Comparison of ENCODE assay signal across 18 cellular contexts in the genomic region with DNA sequence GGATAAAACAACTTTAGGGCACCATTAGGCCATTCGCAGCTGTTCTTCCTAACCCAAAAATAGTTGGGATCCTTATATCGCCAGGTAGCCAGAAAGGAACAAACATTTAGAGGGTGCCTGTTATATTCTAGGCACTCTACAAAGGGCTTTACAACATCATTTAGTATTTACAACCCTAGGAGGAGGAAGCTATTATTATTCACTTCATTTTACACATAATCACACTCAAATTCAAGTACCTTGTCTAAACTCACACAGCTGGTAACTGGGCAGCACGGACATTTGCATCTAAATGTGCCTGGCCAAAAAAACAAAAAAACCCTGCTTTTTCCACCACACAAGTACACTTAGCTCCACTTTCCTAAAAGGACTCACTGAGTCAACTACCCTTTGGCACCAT. TPM values are rescaled to one million over a fixed set of nuclear protein-coding genes. Genes with fewer than 3 reads are reported as not detected.
DNase-seq lines count a peak whose midpoint lies in the region; FAIRE-seq and TF ChIP-seq lines count a peak whose summit lies in the region.
"Had no signal": no experiment of that assay in that cellular context is flagged by ENCODE, and none has a peak within 500 bp of the region (broad histone marks: within the 10 kb centered on the region; RNA-seq: fewer than 3 reads in every experiment).

No MANE protein-coding gene starts in this region.

- no peak for TF ChIP-seq CTCF in liver (IDR thresholded peaks at IDR 0.05; ENCODE audit: low read depth, low read length, missing input control)

- POLR2A ChIA-PET in CD8-positive, alpha-beta memory T cell (lab: Charles Lee) = interaction anchor here (0.6 kb wide), 1 partner anchor 84 kb away, joined by 4 read pairs; no protein-coding TSS in a partner anchor

- peak overlapping the region in 1 of 2 donors; percentile 25 for H3K27ac ChIP-seq in liver (ENCODE audit: low read depth in 1 of 2, low read length in 2 of 2)
- H3K27ac ChIP-seq in CD8-positive, alpha-beta memory T cell (ENCODE audit: low read depth, low read length) = no peak overlapping the region
- H3K27ac ChIP-seq: PC-9, SJSA1 had no signal

- H3K9ac ChIP-seq in liver (ENCODE audit: low read depth in 1 of 2, low read length in 2 of 2) = no peak overlapping the region

- DNase-seq in NCI-H1417 (lab: John Stamatoyannopoulos, UW) = peak; percentile 4 to 71 (median 17)
- no peak for DNase-seq in NCI-H1417 treated with DMSO at 0.1 percent for 48 hours (lab: John Stamatoyannopoulos, UW)
- DNase-seq in NCI-H1105 treated with DMSO at 0.1 percent for 48 hours (lab: John Stamatoyannopoulos, UW) = peak; percentile 82
- peak; percentile 83 for DNase-seq in NCI-H345 treated with DMSO at 0.1 percent for 48 hours (lab: John Stamatoyannopoulos, UW; ENCODE audit: unreplicated experiment)
- no peak for DNase-seq in CD8-positive, alpha-beta memory T cell
- DNase-seq in GM19239 (ENCODE audit: insufficient read length, low spot score) = no peak
- DNase-seq in HPDE6-E6E7 (ENCODE audit: extremely low spot score) = no peak
- DNase-seq: 8988T; CD4-positive, alpha-beta memory T cell; HCEC 1CT; KG1; NCI-H187; NCI-H526; PC-9; T-helper 2 cell had no signal

- H3K4me3 ChIP-seq in liver (ENCODE audit: low read depth in 1 of 3, low read length in 3 of 3) = no peak overlapping the region
- H3K4me3 ChIP-seq in CD8-positive, alpha-beta memory T cell (ENCODE audit: low read length) = no peak overlapping the region
- H3K4me3 ChIP-seq: PC-9, SJSA1 had no signal

- H3K4me1 Mint-ChIP-seq in CD8-positive, alpha-beta memory T cell = peaks cover 0 to 4% (median 0%) of the 10 kb centered on the region in 3 donors

- H3K27me3 ChIP-seq in liver (ENCODE audit: control insufficient read depth in 4 of 4, insufficient read depth in 4 of 4, low read length in 3 of 4) = no peaks in the 10 kb centered on the region
- no peaks in the 10 kb centered on the region for H3K27me3 ChIP-seq in CD8-positive, alpha-beta memory T cell (ENCODE audit: insufficient read depth, low read length, poor library complexity, severe bottlenecking)
- H3K27me3 ChIP-seq: SJSA1 had no signal

- no peaks in the 10 kb centered on the region for H3K9me3 Mint-ChIP-seq in CD8-positive, alpha-beta memory T cell
- H3K9me3 Mint-ChIP-seq: CD4-positive, alpha-beta memory T cell had no signal

- H3K27me3 Mint-ChIP-seq in CD8-positive, alpha-beta memory T cell = peaks cover 0 to 4% of the 10 kb centered on the region in 2 donors
- H3K27me3 Mint-ChIP-seq: CD4-positive, alpha-beta memory T cell had no signal

- no peaks in the 10 kb centered on the region for H3K36me3 ChIP-seq in liver (ENCODE audit: control insufficient read depth in 4 of 4, insufficient read depth in 3 of 4, low read depth in 1 of 4, low read length in 3 of 4)
- no peaks in the 10 kb centered on the region for H3K36me3 ChIP-seq in CD8-positive, alpha-beta memory T cell (ENCODE audit: insufficient read depth, low read length)
- H3K36me3 ChIP-seq: SJSA1 had no signal

- WGBS in liver = 47% methylated on average over 3 of the region's 3 CpGs

- H3K4me1 ChIP-seq in liver (ENCODE audit: control insufficient read depth in 4 of 4, insufficient read depth in 4 of 4, low read length in 3 of 4) = peaks cover 0 to 10% (median 6%) of the 10 kb centered on the region in 4 donors
- H3K4me1 ChIP-seq in CD8-positive, alpha-beta memory T cell (ENCODE audit: insufficient read depth, low read length) = no peaks in the 10 kb centered on the region
- H3K4me1 ChIP-seq: SJSA1 had no signal

- TF ChIP-seq RAD21 in liver (IDR thresholded peaks at IDR 0.05) = no peak

- CTCF ChIA-PET in CD8-positive, alpha-beta memory T cell (lab: Charles Lee) = no interaction called here

- no peaks in the 10 kb centered on the region for H3K36me3 Mint-ChIP-seq in CD8-positive, alpha-beta memory T cell
- H3K36me3 Mint-ChIP-seq: CD4-positive, alpha-beta memory T cell had no signal

- H3K9me3 ChIP-seq in liver (ENCODE audit: control insufficient read depth in 4 of 4, low read length in 3 of 4) = no peaks in the 10 kb centered on the region
- H3K9me3 ChIP-seq in CD8-positive, alpha-beta memory T cell (ENCODE audit: low read length) = no peaks in the 10 kb centered on the region
- H3K9me3 ChIP-seq: SJSA1 had no signal

- no peak for FAIRE-seq in GM19239 (lab: Jason Lieb, UNC)
- FAIRE-seq: D721Med had no signal

- peak overlapping the region in 1 of 8 donors; percentile 27 for H3K27ac Mint-ChIP-seq in CD8-positive, alpha-beta memory T cell

- H3K4me3 Mint-ChIP-seq in CD8-positive, alpha-beta memory T cell = no peak overlapping the region
- H3K4me3 Mint-ChIP-seq: CD4-positive, alpha-beta memory T cell had no signal

TF ChIP-seq in liver, 16 proteins besides CTCF, POLR2A, EP300 and RAD21:
- TF ChIP-seq YY1 (IDR thresholded peaks at IDR 0.05) = peak; percentile 5
- TF ChIP-seq, protein P1, sequence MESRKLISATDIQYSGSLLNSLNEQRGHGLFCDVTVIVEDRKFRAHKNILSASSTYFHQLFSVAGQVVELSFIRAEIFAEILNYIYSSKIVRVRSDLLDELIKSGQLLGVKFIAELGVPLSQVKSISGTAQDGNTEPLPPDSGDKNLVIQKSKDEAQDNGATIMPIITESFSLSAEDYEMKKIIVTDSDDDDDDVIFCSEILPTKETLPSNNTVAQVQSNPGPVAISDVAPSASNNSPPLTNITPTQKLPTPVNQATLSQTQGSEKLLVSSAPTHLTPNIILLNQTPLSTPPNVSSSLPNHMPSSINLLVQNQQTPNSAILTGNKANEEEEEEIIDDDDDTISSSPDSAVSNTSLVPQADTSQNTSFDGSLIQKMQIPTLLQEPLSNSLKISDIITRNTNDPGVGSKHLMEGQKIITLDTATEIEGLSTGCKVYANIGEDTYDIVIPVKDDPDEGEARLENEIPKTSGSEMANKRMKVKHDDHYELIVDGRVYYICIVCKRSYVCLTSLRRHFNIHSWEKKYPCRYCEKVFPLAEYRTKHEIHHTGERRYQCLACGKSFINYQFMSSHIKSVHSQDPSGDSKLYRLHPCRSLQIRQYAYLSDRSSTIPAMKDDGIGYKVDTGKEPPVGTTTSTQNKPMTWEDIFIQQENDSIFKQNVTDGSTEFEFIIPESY (IDR thresholded peaks at IDR 0.05) = no peak

RNA-seq across cellular contexts. Expression of a gene that starts 18.4 kb away (rescaled TPM):
- total RNA-seq in liver = 100 to 1,000 TPM; 105 to 388 TPM
- polyA plus RNA-seq in liver = 100 to 1,000 TPM; 204 to 780 TPM
- total RNA-seq in CD8-positive, alpha-beta memory T cell = 10 to 100 TPM; 40.0 to 41.3 TPM
- 113 TPM for polyA plus RNA-seq in CD8-positive, alpha-beta memory T cell

RNA-seq across cellular contexts. Expression of a gene that starts 21.5 kb away (rescaled TPM):
- total RNA-seq in liver = 10 to 100 TPM; 10.2 to 16.3 TPM
- 10 to 100 TPM in 1 of 2 donors, 1 to 10 TPM in 1; 9.3 to 13.0 TPM for polyA plus RNA-seq in liver
- 10 to 100 TPM; 31.1 to 33.9 TPM for total RNA-seq in CD8-positive, alpha-beta memory T cell
- 29.4 TPM for polyA plus RNA-seq in CD8-positive, alpha-beta memory T cell

Comparison
In these comparisons a context has a peak if more than half of its experiments do, and no peak if none do; other contexts are left out.
1. DNase-seq: peak in NCI-H1417 (3 of 3), NCI-H1105 treated with DMSO at 0.1 percent for 48 hours (single experiment) and NCI-H345 treated with DMSO at 0.1 percent for 48 hours (single experiment); none in NCI-H1417 treated with DMSO at 0.1 percent for 48 hours (single experiment), CD8-positive, alpha-beta memory T cell (0 of 5), GM19239 (single experiment) and HPDE6-E6E7 (single experiment).